Comparison of ENCODE assay signal across 17 cellular contexts in the genomic region with DNA sequence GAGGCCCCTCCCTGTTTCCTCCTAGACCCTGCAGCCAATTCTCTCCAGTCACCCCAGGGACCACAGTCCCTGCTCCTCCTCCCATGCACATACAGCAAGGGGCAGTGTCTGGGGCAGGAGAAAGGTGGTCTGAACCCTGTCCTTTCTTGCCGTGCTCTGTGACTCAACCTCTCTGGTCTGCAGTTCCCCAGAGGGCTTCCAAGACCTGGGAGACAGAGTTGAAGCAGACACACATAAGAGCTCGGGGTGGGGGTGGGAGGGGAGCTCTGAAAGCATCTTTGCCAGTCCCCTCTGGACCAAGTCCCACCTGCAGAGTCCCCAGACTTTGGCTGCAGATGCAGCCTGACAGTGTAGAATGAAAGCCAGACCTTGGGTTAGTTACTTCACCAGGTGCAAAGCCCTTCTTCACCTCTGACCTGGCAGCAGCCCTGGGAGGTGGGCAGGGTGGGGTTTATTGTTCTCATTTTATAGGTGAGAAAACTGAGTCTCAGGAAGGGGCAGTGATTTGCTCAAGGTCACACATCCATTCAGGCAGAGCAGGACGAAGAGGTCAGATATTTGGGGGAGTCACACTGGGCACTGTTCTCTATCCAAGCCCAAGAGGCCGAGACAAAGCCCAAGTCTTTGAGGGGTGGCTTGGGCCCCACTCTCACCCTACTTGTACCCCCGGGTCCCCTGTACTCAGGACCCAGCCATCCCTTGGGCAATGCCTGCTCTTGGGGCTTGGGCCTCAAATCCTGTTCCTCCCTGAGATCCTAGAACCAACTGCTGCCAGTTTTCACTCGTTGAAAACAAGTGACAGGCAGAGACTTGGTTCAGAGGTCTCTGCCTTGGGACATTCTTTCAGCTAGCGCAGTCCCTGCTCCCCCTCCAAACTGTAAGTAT. TPM values are rescaled to one million over a fixed set of nuclear protein-coding genes. Genes with fewer than 3 reads are reported as not detected.
DNase-seq lines count a peak whose midpoint lies in the region; TF ChIP-seq lines count a peak whose summit lies in the region.
"Had no signal": no experiment of that assay in that cellular context is flagged by ENCODE, and none has a peak within 500 bp of the region (broad histone marks: within the 10 kb centered on the region; RNA-seq: fewer than 3 reads in every experiment).

No MANE protein-coding gene starts in this region.

- no peak for TF ChIP-seq CTCF in tibial nerve (IDR thresholded peaks at IDR 0.05)

- no peak for TF ChIP-seq EP300 in tibial nerve (IDR thresholded peaks at IDR 0.05)

- H3K36me3 ChIP-seq in muscle layer of duodenum (ENCODE audit: control insufficient read depth in 1 of 2, insufficient read depth in 2 of 2, low read length in 2 of 2) (no peaks in the 10 kb centered on the region), tibial nerve (no peaks in the 10 kb centered on the region)

- H3K27me3 ChIP-seq in muscle layer of duodenum (ENCODE audit: low read depth, low read length) (no peaks in the 10 kb centered on the region), tibial nerve (no peaks in the 10 kb centered on the region)
- H3K27me3 ChIP-seq: foreskin keratinocyte had no signal

- no peaks in the 10 kb centered on the region for H3K9me3 ChIP-seq in muscle layer of duodenum (ENCODE audit: control insufficient read depth in 1 of 2, low read length in 2 of 2)
- H3K9me3 ChIP-seq in tibial nerve = no peaks in the 10 kb centered on the region

- 64 to 80% (median 79%) methylated on average over 7 of the region's 7 CpGs for WGBS in adipose tissue, 3 donors
- WGBS in tibial nerve, 2 donors = 71 to 76% methylated on average over 7 of the region's 7 CpGs

- H3K4me1 ChIP-seq in muscle layer of duodenum (ENCODE audit: control insufficient read depth in 1 of 2, insufficient read depth in 2 of 2, low read length in 2 of 2) (peaks cover 0 to 5% of the 10 kb centered on the region in 2 donors), tibial nerve (peaks cover 0 to 38% (median 11%) of the 10 kb centered on the region in 4 donors)

- H3K27ac ChIP-seq in adipose tissue (ENCODE audit: low read depth, low read length) (peak overlapping the region; percentile 28), epithelial cell of prostate (peak overlapping the region; percentile 81), muscle layer of duodenum (ENCODE audit: low read length) (peak overlapping the region; percentile 12), tibial nerve (peak overlapping the region in 3 of 4 donors; percentile 20 to 53 (median 43))
- H3K27ac ChIP-seq: foreskin keratinocyte had no signal

- peak overlapping the region in 1 of 2 donors; percentile 12 for H3K4me3 ChIP-seq in muscle layer of duodenum (ENCODE audit: low read depth in 1 of 2, low read length in 2 of 2)
- no peak overlapping the region for H3K4me3 ChIP-seq in tibial nerve

- no peak for TF ChIP-seq POLR2A in tibial nerve (IDR thresholded peaks at IDR 0.05)

- DNase-seq in epithelial cell of prostate (ENCODE audit: low read depth, low spot score) (no peak), tibial nerve (ENCODE audit: low spot score in 2 of 2) (no peak), hypothalamus (lab: John Stamatoyannopoulos, UW) (no peak), SKM-1 (lab: John Stamatoyannopoulos, UW; ENCODE audit: unreplicated experiment) (no peak), COLO829 (ENCODE audit: low spot score) (no peak)
- DNase-seq: activated B cell treated with CpG ODN at 0.5 μM for 24 hours; activated naive CD8-positive, alpha-beta T cell treated with anti-CD3 and anti-CD28 coated beads for 36 hours; activated T-cell treated with anti-CD3 and anti-CD28 coated beads for 4 hours; CD4-positive, CD25-positive, alpha-beta regulatory T cell; central memory CD4-positive, alpha-beta T cell; IMR-90; MV-4-11; NCI-H774 had no signal

RNA-seq across cellular contexts. Expression of gene PDZK1IP1, which starts 0.7 kb away (rescaled TPM):
- polyA plus RNA-seq in adipose tissue = 10 to 100 TPM in 2 of 3 donors, 1 to 10 TPM in 1; 9.1 to 34.6 (median 11.0) TPM
- 1 to 10 TPM in 2 of 4 donors, not detected in 2; 1.5 to 4.2 TPM for total RNA-seq in tibial nerve
- total RNA-seq: activated B cell treated with CpG ODN at 0.5 μM for 24 hours; activated naive CD8-positive, alpha-beta T cell treated with anti-CD3 and anti-CD28 coated beads for 36 hours; H9; IMR-90 had no signal
- polyA plus RNA-seq: CD4-positive, CD25-positive, alpha-beta regulatory T cell; IMR-90 had no signal

RNA-seq across cellular contexts. Expression of gene TAL1, which starts 42.9 kb away (rescaled TPM):
- polyA plus RNA-seq in adipose tissue = 10 to 100 TPM in 1 of 3 donors, 1 to 10 TPM in 1, under 1 TPM in 1; 0.94 to 17.1 (median 4.2) TPM
- total RNA-seq in tibial nerve = 10 to 100 TPM in 1 of 4 donors, 1 to 10 TPM in 3; 3.1 to 10.0 (median 5.7) TPM
- total RNA-seq: activated B cell treated with CpG ODN at 0.5 μM for 24 hours; activated naive CD8-positive, alpha-beta T cell treated with anti-CD3 and anti-CD28 coated beads for 36 hours; foreskin keratinocyte; H9; IMR-90 had no signal
- polyA plus RNA-seq: CD4-positive, CD25-positive, alpha-beta regulatory T cell; foreskin keratinocyte; IMR-90 had no signal

RNA-seq across cellular contexts. Expression of gene CYP4A22, which starts 51.9 kb away (rescaled TPM):
- polyA plus RNA-seq in adipose tissue = under 1 TPM in 1 of 3 donors, not detected in 2; 0.10 TPM
- 1 to 10 TPM in 3 of 4 donors, under 1 TPM in 1; 0.84 to 4.5 (median 2.6) TPM for total RNA-seq in tibial nerve
- total RNA-seq: activated B cell treated with CpG ODN at 0.5 μM for 24 hours; activated naive CD8-positive, alpha-beta T cell treated with anti-CD3 and anti-CD28 coated beads for 36 hours; CD4-positive, CD25-positive, alpha-beta regulatory T cell; foreskin keratinocyte; H9; IMR-90 had no signal
- polyA plus RNA-seq: CD4-positive, CD25-positive, alpha-beta regulatory T cell; foreskin keratinocyte; IMR-90 had no signal

Comparison
In these comparisons a context has a peak if more than half of its experiments do, and no peak if none do; other contexts are left out.
1. H3K27ac ChIP-seq: peak in every context shown above with its lines; median percentile 81 in epithelial cell of prostate; 43 in tibial nerve; 28 in adipose tissue; 12 in muscle layer of duodenum.